12 cellular contexts compared by ENCODE assay signal in genomic region chr14:100534528-100535286, GRCh38. TPM values are rescaled to one million over a fixed set of nuclear protein-coding genes. Genes with fewer than 3 reads are reported as not detected.
A peak's percentile ranks its signal among the peaks of the same experiment; 100 is the strongest.
DNase-seq lines count a peak whose midpoint lies in the region; ATAC-seq and TF ChIP-seq lines count a peak whose summit lies in the region.
"Had no signal": no experiment of that assay in that cellular context is flagged by ENCODE, and none has a peak within 500 bp of the region (broad histone marks: within the 10 kb centered on the region; RNA-seq: fewer than 3 reads in every experiment).

No MANE protein-coding gene starts in this region.

- H3K4me3 Mint-ChIP-seq in activated CD8-positive, alpha-beta memory T cell treated with anti-CD3 and anti-CD28 coated beads, Interleukin-2, amount 10 ng/mL, durations not matched to agents 7 days and 5 days = no peak overlapping the region
- no peak overlapping the region for H3K4me3 Mint-ChIP-seq in T-helper 2 cell treated with Interferon-gamma antibody and Interleukin-4, amounts not matched to agents 5 μg/mL and 100 μg/mL, for 36 hours

- H3K36me3 Mint-ChIP-seq in activated CD8-positive, alpha-beta memory T cell treated with anti-CD3 and anti-CD28 coated beads, Interleukin-2, amount 10 ng/mL, durations not matched to agents 7 days and 5 days = no peaks in the 10 kb centered on the region
- H3K36me3 Mint-ChIP-seq in T-helper 2 cell treated with Interferon-gamma antibody and Interleukin-4, amounts not matched to agents 5 μg/mL and 100 μg/mL, for 36 hours (ENCODE audit: low read depth) = no peaks in the 10 kb centered on the region

- peaks cover 15% of the 10 kb centered on the region for H3K4me1 Mint-ChIP-seq in activated CD8-positive, alpha-beta memory T cell treated with anti-CD3 and anti-CD28 coated beads, Interleukin-2, amount 10 ng/mL, durations not matched to agents 7 days and 5 days
- H3K4me1 Mint-ChIP-seq in T-helper 2 cell treated with Interferon-gamma antibody and Interleukin-4, amounts not matched to agents 5 μg/mL and 100 μg/mL, for 36 hours (ENCODE audit: low read depth) = peaks cover 11% of the 10 kb centered on the region

- CTCF ChIA-PET in activated CD8-positive, alpha-beta memory T cell treated with anti-CD3 and anti-CD28 coated beads, Interleukin-2, amount 10 ng/mL, durations not matched to agents 7 days and 5 days (lab: Charles Lee) = interaction anchor here (2.0 kb wide), 1 partner anchor 119 kb away, joined by 6 read pairs; no protein-coding TSS in a partner anchor

- no peak for ATAC-seq in activated CD8-positive, alpha-beta memory T cell treated with anti-CD3 and anti-CD28 coated beads, Interleukin-2, amount 10 ng/mL, durations not matched to agents 7 days and 5 days
- ATAC-seq in left colon (peak; percentile 23), thoracic aorta (ENCODE audit: insufficient number of reproducible peaks, low FRiP score, low read depth) (no peak)

- TF ChIP-seq CTCF in thoracic aorta (IDR thresholded peaks at IDR 0.05) = no peak

- H3K27ac Mint-ChIP-seq in activated CD8-positive, alpha-beta memory T cell treated with anti-CD3 and anti-CD28 coated beads, Interleukin-2, amount 10 ng/mL, durations not matched to agents 7 days and 5 days = no peak overlapping the region
- peak overlapping the region; percentile 49 for H3K27ac Mint-ChIP-seq in T-helper 2 cell treated with Interferon-gamma antibody and Interleukin-4, amounts not matched to agents 5 μg/mL and 100 μg/mL, for 36 hours

- no peaks in the 10 kb centered on the region for H3K27me3 ChIP-seq in thoracic aorta (replicated peaks; ENCODE audit: insufficient read depth)

- no peak overlapping the region for H3K27ac ChIP-seq in thoracic aorta

- peak; percentile 47 for DNase-seq in activated CD8-positive, alpha-beta memory T cell treated with anti-CD3 and anti-CD28 coated beads for 24 hours
- DNase-seq in activated CD8-positive, alpha-beta memory T cell treated with anti-CD3 and anti-CD28 coated beads, Interleukin-2, amount 10 ng/mL, durations not matched to agents 7 days and 5 days = no peak
- DNase-seq in T-helper 2 cell treated with Interferon-gamma antibody and Interleukin-4, amounts not matched to agents 5 μg/mL and 100 μg/mL, for 36 hours (ENCODE audit: low spot score) = no peak
- DNase-seq in left colon (peak; percentile 4 to 18), thoracic aorta (ENCODE audit: low spot score) (peak; percentile 0), SKM-1 treated with dmso at 0.1 percent for 144 hours (lab: John Stamatoyannopoulos, UW; ENCODE audit: unreplicated experiment) (no peak), A172 (ENCODE audit: low spot score) (no peak), epidermal melanocyte (ENCODE audit: insufficient read length, low spot score) (no peak)
- DNase-seq: activated CD4-positive, alpha-beta T cell treated with anti-CD3 and anti-CD28 coated beads, Interleukin-2, amount 50 U/mL, for 4 hours; NCI-H1436 treated with DMSO at 0.1 percent for 48 hours; stimulated activated CD4-positive, alpha-beta T cell treated with anti-CD3 and anti-CD28 coated beads, Interleukin-2, amount 100 ng/mL, for 48 hours; trophoblast cell had no signal

- H3K9me3 ChIP-seq in thoracic aorta = no peaks in the 10 kb centered on the region

- H3K9me3 Mint-ChIP-seq in activated CD8-positive, alpha-beta memory T cell treated with anti-CD3 and anti-CD28 coated beads, Interleukin-2, amount 10 ng/mL, durations not matched to agents 7 days and 5 days (ENCODE audit: low read depth) = no peaks in the 10 kb centered on the region
- H3K9me3 Mint-ChIP-seq in T-helper 2 cell treated with Interferon-gamma antibody and Interleukin-4, amounts not matched to agents 5 μg/mL and 100 μg/mL, for 36 hours = no peaks in the 10 kb centered on the region

- H3K4me1 ChIP-seq in thoracic aorta (ENCODE audit: control insufficient read depth in 1 of 2, low read depth in 2 of 2) = peaks cover 6 to 18% of the 10 kb centered on the region in 2 donors

- H3K36me3 ChIP-seq in thoracic aorta = no peaks in the 10 kb centered on the region

- H3K4me3 ChIP-seq in thoracic aorta = no peak overlapping the region

- intact Hi-C loops in left colon (cut with DNase I, micrococcal nuclease) = no loop called here

- H3K27me3 Mint-ChIP-seq in activated CD8-positive, alpha-beta memory T cell treated with anti-CD3 and anti-CD28 coated beads, Interleukin-2, amount 10 ng/mL, durations not matched to agents 7 days and 5 days = no peaks in the 10 kb centered on the region
- H3K27me3 Mint-ChIP-seq in T-helper 2 cell treated with Interferon-gamma antibody and Interleukin-4, amounts not matched to agents 5 μg/mL and 100 μg/mL, for 36 hours (ENCODE audit: low read depth) = no peaks in the 10 kb centered on the region

RNA-seq across cellular contexts. Expression of gene BEGAIN, which starts 52.5 kb away (rescaled TPM):
- total RNA-seq in activated CD8-positive, alpha-beta memory T cell treated with anti-CD3 and anti-CD28 coated beads, Interleukin-2, amount 10 ng/mL, durations not matched to agents 7 days and 5 days = 1 to 10 TPM; 1.4 to 1.8 TPM
- total RNA-seq in left colon (1 to 10 TPM; 1.4 to 2.0 TPM), thoracic aorta (under 1 TPM; 0.27 to 0.85 TPM)
- total RNA-seq in A172 (2014; rRNA removed; shearing (Covaris generic)) = 1.3 and 1.5 TPM in 2 replicates

Comparison
In these comparisons a context has a peak if more than half of its experiments do, and no peak if none do; other contexts are left out.
1. DNase-seq: peak in activated CD8-positive, alpha-beta memory T cell treated with anti-CD3 and anti-CD28 coated beads for 24 hours (single experiment), left colon (2 of 2) and thoracic aorta (single experiment); none in activated CD8-positive, alpha-beta memory T cell treated with anti-CD3 and anti-CD28 coated beads, Interleukin-2, amount 10 ng/mL, durations not matched to agents 7 days and 5 days (single experiment), T-helper 2 cell treated with Interferon-gamma antibody and Interleukin-4, amounts not matched to agents 5 μg/mL and 100 μg/mL, for 36 hours (single experiment), SKM-1 treated with dmso at 0.1 percent for 144 hours (single experiment), A172 (single experiment) and epidermal melanocyte (single experiment).